1 cellular context compared by ENCODE assay signal in genomic region chr1:12063141-12064072, GRCh38.
A peak's percentile ranks its signal among the peaks of the same experiment; 100 is the strongest.
TF ChIP-seq lines count a peak whose summit lies in the region.

Gene TNFRSF8, plus strand, starts transcription at chr1:12063303. Its CDS starts 296 bp downstream, at chr1:12063599.

TF ChIP-seq in H1, 55 proteins besides CTCF, POLR2A, EP300 and RAD21 (continued from another document):
- TF ChIP-seq E2F6 (IDR thresholded peaks at IDR 0.05) (peak; percentile 98), CREB1 (IDR thresholded peaks at IDR 0.05) (0 out of 2 replicates have a peak, but pooled peaks have one; percentile 3), KDM4A (IDR thresholded peaks at IDR 0.05; ENCODE audit: low read depth, low read length, severe bottlenecking) (peak; percentile 82), TAF1 (IDR thresholded peaks at IDR 0.05; ENCODE audit: low read depth, low read length) (0 out of 2 replicates have a peak, but pooled peaks have one; percentile 31), CBX8 (IDR thresholded peaks at IDR 0.05; ENCODE audit: borderline replicate concordance, low read depth, low read length) (no peak), TEAD4 (IDR thresholded peaks at IDR 0.05; ENCODE audit: low read depth, low read length) (no peak), MAX (IDR thresholded peaks at IDR 0.05) (peak; percentile 94), EZH2 (IDR thresholded peaks at IDR 0.05; ENCODE audit: low read depth, low read length, severe bottlenecking) (peak; percentile 26), KDM5A (IDR thresholded peaks at IDR 0.05; ENCODE audit: low read length) (no peak), BACH1 (IDR thresholded peaks at IDR 0.05; ENCODE audit: low read length) (0 out of 2 replicates have a peak, but pooled peaks have one; percentile 21), PHF8 (conservative IDR thresholded peaks at IDR 0.05; ENCODE audit: low read depth, low read length) (0 out of 2 replicates have a peak, but pooled peaks have one; percentile 35)
TF ChIP-seq in H1: peak in this region for 10.
